Comparison of ENCODE assay signal across 18 cellular contexts in the genomic region with DNA sequence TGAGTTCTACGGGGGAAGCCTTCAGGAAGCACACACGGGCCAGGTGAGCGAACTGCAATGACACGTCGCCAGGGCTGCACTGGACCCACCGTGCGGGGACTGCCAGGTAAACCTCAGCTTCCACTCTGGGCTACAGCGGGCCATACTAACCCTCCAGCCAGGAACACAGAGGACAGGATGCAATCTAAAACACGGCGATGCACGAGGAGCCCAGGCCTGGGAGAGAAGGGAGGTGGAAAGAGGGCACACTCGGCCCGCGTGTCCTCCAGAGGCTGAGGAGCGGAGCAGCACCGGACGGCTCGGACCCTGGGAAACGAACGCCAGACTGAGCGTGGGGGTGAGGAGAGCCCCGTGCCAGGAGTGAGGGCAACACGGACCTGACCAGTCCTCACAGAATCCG.
A peak's percentile ranks its signal among the peaks of the same experiment; 100 is the strongest.
DNase-seq lines count a peak whose midpoint lies in the region; TF ChIP-seq lines count a peak whose summit lies in the region.
"Had no signal": no experiment of that assay in that cellular context is flagged by ENCODE, and none has a peak within 500 bp of the region (broad histone marks: within the 10 kb centered on the region; RNA-seq: fewer than 3 reads in every experiment).

No MANE protein-coding gene starts in this region.

- no peaks in the 10 kb centered on the region for H3K36me3 ChIP-seq in sigmoid colon
- H3K36me3 ChIP-seq: prostate gland, tibial nerve had no signal

- DNase-seq in activated CD8-positive, alpha-beta memory T cell treated with anti-CD3 and anti-CD28 coated beads for 24 hours, result peak; percentile 52
- no peak for DNase-seq in activated CD8-positive, alpha-beta memory T cell treated with anti-CD3 and anti-CD28 coated beads, Interleukin-2, amount 50 U/mL, for 4 hours
- DNase-seq in RWPE1 (ENCODE audit: low spot score) (no peak), glutamatergic neuron (no peak), sigmoid colon (no peak), AML-193 (lab: John Stamatoyannopoulos, UW) (no peak), CD14-positive monocyte (ENCODE audit: low spot score) (no peak), COLO829 (ENCODE audit: low spot score) (no peak)
- DNase-seq: activated CD4-positive, alpha-beta T cell treated with anti-CD3 and anti-CD28 coated beads for 36 hours; activated T-cell treated with anti-CD3 and anti-CD28 coated beads, Interleukin-2, amount 50 U/mL, for 24 hours; dermis blood vessel endothelial cell; DMS53; erythroblast; naive B cell; NCI-H146 had no signal

- intact Hi-C loops in sigmoid colon (cut with DNase I) (no loop called here), CD14-positive monocyte (cut with micrococcal nuclease) (no loop called here)

- H3K4me3 Mint-ChIP-seq in glutamatergic neuron (ENCODE audit: unreplicated experiment), result no peak overlapping the region
- H3K4me3 Mint-ChIP-seq in CD14-positive monocyte, result peak overlapping the region in 1 of 2 donors; percentile 35
- H3K4me3 Mint-ChIP-seq: activated CD4-positive, alpha-beta T cell treated with anti-CD3 and anti-CD28 coated beads for 36 hours; activated T-cell treated with anti-CD3 and anti-CD28 coated beads, Interleukin-2, amount 50 U/mL, for 24 hours; naive B cell had no signal

- H3K27me3 ChIP-seq in sigmoid colon, result no peaks in the 10 kb centered on the region
- H3K27me3 ChIP-seq: tibial nerve had no signal

- WGBS in sigmoid colon, 2 donors, result 92 to 96% methylated on average over 24 of the region's 24 CpGs

- POLR2A ChIA-PET in RWPE1 (lab: Yijun Ruan, JAX; ENCODE audit: low non-redundant PET), result no interaction called here

- no peak for TF ChIP-seq POLR2A in sigmoid colon (IDR thresholded peaks at IDR 0.05)

- TF ChIP-seq CTCF in RWPE1 (conservative IDR thresholded peaks at IDR 0.05; ENCODE audit: low read depth) (no peak), glutamatergic neuron (IDR thresholded peaks at IDR 0.05; ENCODE audit: partially characterized antibody, unreplicated experiment) (no peak), sigmoid colon (IDR thresholded peaks at IDR 0.05) (no peak), CD14-positive monocyte (IDR thresholded peaks at IDR 0.05) (no peak)

- peaks cover 2% of the 10 kb centered on the region for H3K27me3 Mint-ChIP-seq in glutamatergic neuron (ENCODE audit: unreplicated experiment)
- no peaks in the 10 kb centered on the region for H3K27me3 Mint-ChIP-seq in CD14-positive monocyte (ENCODE audit: low read depth in 3 of 3)
- H3K27me3 Mint-ChIP-seq: activated CD4-positive, alpha-beta T cell treated with anti-CD3 and anti-CD28 coated beads for 36 hours; activated T-cell treated with anti-CD3 and anti-CD28 coated beads, Interleukin-2, amount 50 U/mL, for 24 hours; naive B cell had no signal

- H3K9me3 ChIP-seq in sigmoid colon, result no peaks in the 10 kb centered on the region
- H3K9me3 ChIP-seq: prostate gland, tibial nerve had no signal

- H3K4me3 ChIP-seq in sigmoid colon, result peak overlapping the region in 3 of 4 donors; percentile 13 to 31 (median 31)
- H3K4me3 ChIP-seq: prostate gland, SK-N-MC, tibial nerve had no signal

- H3K27ac ChIP-seq in RWPE1, result 0 out of 2 replicates have a peak overlapping the region, but pooled peaks have one; percentile 8
- H3K27ac ChIP-seq in sigmoid colon, result peak overlapping the region in 3 of 4 donors; percentile 96 to 97 (median 96)
- H3K27ac ChIP-seq: prostate gland, SK-N-MC, tibial nerve had no signal

- CTCF ChIA-PET in RWPE1 (lab: Yijun Ruan, JAX), result interaction anchor here (0.6 kb wide), 1 partner anchor 11 kb away, joined by 3 read pairs; no protein-coding TSS in a partner anchor

- TF ChIP-seq EP300 in sigmoid colon (IDR thresholded peaks at IDR 0.05), result no peak

- H3K36me3 Mint-ChIP-seq in glutamatergic neuron (ENCODE audit: unreplicated experiment) (no peaks in the 10 kb centered on the region), CD14-positive monocyte (peaks cover 22 to 24% of the 10 kb centered on the region in 2 donors)
- H3K36me3 Mint-ChIP-seq: naive B cell had no signal

- H3K4me1 ChIP-seq in sigmoid colon, result peaks cover 0 to 74% (median 59%) of the 10 kb centered on the region in 4 donors

- H3K9me3 Mint-ChIP-seq in glutamatergic neuron (ENCODE audit: unreplicated experiment), result peaks cover 10% of the 10 kb centered on the region
- H3K9me3 Mint-ChIP-seq in CD14-positive monocyte, result no peaks in the 10 kb centered on the region
- H3K9me3 Mint-ChIP-seq: activated T-cell treated with anti-CD3 and anti-CD28 coated beads, Interleukin-2, amount 50 U/mL, for 24 hours; naive B cell had no signal

- peak overlapping the region; percentile 8 for H3K27ac Mint-ChIP-seq in glutamatergic neuron (ENCODE audit: unreplicated experiment)
- H3K27ac Mint-ChIP-seq in CD14-positive monocyte, result peak overlapping the region in 1 of 7 donors; percentile 5
- H3K27ac Mint-ChIP-seq: activated CD4-positive, alpha-beta T cell treated with anti-CD3 and anti-CD28 coated beads for 36 hours; activated T-cell treated with anti-CD3 and anti-CD28 coated beads, Interleukin-2, amount 50 U/mL, for 24 hours had no signal

- H3K4me1 Mint-ChIP-seq in glutamatergic neuron (ENCODE audit: low read depth, unreplicated experiment), result peaks cover 37% of the 10 kb centered on the region
- H3K4me1 Mint-ChIP-seq in CD14-positive monocyte, result peaks cover 13% of the 10 kb centered on the region
